Comparison of ENCODE assay signal across 1 cellular context in genomic region chr2:104521247-104521646, GRCh38.
TF ChIP-seq lines count a peak whose summit lies in the region.

No MANE protein-coding gene starts in this region.

TF ChIP-seq in H1, 55 proteins besides CTCF, POLR2A, EP300 and RAD21 (continued from another document):
- TF ChIP-seq YY1 (IDR thresholded peaks at IDR 0.05; ENCODE audit: low read depth, low read length) (no peak), SAP30 (IDR thresholded peaks at IDR 0.05; ENCODE audit: insufficient read depth, insufficient replicate concordance, low read length) (no peak), KDM1A (IDR thresholded peaks at IDR 0.05; ENCODE audit: borderline replicate concordance, low read length) (no peak), NANOG (IDR thresholded peaks at IDR 0.05; ENCODE audit: insufficient read depth, low read depth, low read length, poor library complexity, severe bottlenecking) (no peak), POU5F1 (IDR thresholded peaks at IDR 0.05; ENCODE audit: low read depth, low read length) (no peak), CEBPB (IDR thresholded peaks at IDR 0.05; ENCODE audit: low read depth, low read length) (no peak), HDAC2 (IDR thresholded peaks at IDR 0.05; ENCODE audit: borderline replicate concordance in 1 of 2, low read depth in 2 of 2, low read length in 2 of 2) (no peak), TAF1 (IDR thresholded peaks at IDR 0.05; ENCODE audit: low read depth, low read length) (no peak), CREB1 (IDR thresholded peaks at IDR 0.05) (no peak)
